Comparison of ENCODE assay signal across 9 cellular contexts in genomic region chr2:102226612-102227351, GRCh38. TPM values are rescaled to one million over a fixed set of nuclear protein-coding genes. Genes with fewer than 3 reads are reported as not detected.
DNase-seq lines count a peak whose midpoint lies in the region; ATAC-seq and TF ChIP-seq lines count a peak whose summit lies in the region.
"Had no signal": no experiment of that assay in that cellular context is flagged by ENCODE, and none has a peak within 500 bp of the region (broad histone marks: within the 10 kb centered on the region; RNA-seq: fewer than 3 reads in every experiment).

No MANE protein-coding gene starts in this region.

- peak overlapping the region; percentile 41 for H2BK120ac ChIP-seq in trophoblast cell (ENCODE audit: insufficient read depth, low read length, poor library complexity)

- H3K23ac ChIP-seq in trophoblast cell (ENCODE audit: low read length): no peak overlapping the region

- in situ Hi-C loops in GM13976 (cut with MboI; ENCODE audit: low sequenced_read_pairs, unreplicated experiment): no loop called here

- H3K27me3 ChIP-seq in RWPE2 (ENCODE audit: insufficient read depth, poor library complexity, severe bottlenecking) (no peaks in the 10 kb centered on the region), esophagus (ENCODE audit: control insufficient read depth in 1 of 2, insufficient read depth in 2 of 2, low read length in 2 of 2) (no peaks in the 10 kb centered on the region), trophoblast cell (ENCODE audit: insufficient read depth, low read length) (no peaks in the 10 kb centered on the region)

- peak overlapping the region; percentile 78 for H2BK12ac ChIP-seq in trophoblast cell (ENCODE audit: low read length)

- no peaks in the 10 kb centered on the region for H3K79me2 ChIP-seq in trophoblast cell (ENCODE audit: control insufficient read depth, insufficient read depth, low read length, poor library complexity)

- no peak overlapping the region for H2AK5ac ChIP-seq in trophoblast cell (ENCODE audit: low read length)

- ATAC-seq in RWPE2 (ENCODE audit: low read depth): no peak
- ATAC-seq in GM21786 (IDR thresholded peaks at IDR 0.05; ENCODE audit: unreplicated experiment): no peak
- ATAC-seq in GM19351 (IDR thresholded peaks at IDR 0.05; ENCODE audit: unreplicated experiment): no peak

- peaks cover 15% of the 10 kb centered on the region for H3K4me1 ChIP-seq in RWPE2 (ENCODE audit: insufficient read depth, poor library complexity, severe bottlenecking)
- peaks cover 0 to 3% of the 10 kb centered on the region in 2 donors for H3K4me1 ChIP-seq in esophagus (ENCODE audit: control insufficient read depth in 2 of 2, insufficient read depth in 2 of 2, low read length in 1 of 2)
- H3K4me1 ChIP-seq in trophoblast cell (ENCODE audit: control insufficient read depth in 1 of 2, insufficient read depth in 2 of 2, low read length in 2 of 2): peaks cover 9 to 13% of the 10 kb centered on the region in 2 experiments

- H3K4ac ChIP-seq in trophoblast cell (ENCODE audit: low read depth, low read length): no peak overlapping the region

- WGBS in esophagus, 2 donors: 61 to 71% methylated on average over 6 of the region's 6 CpGs
- 100% methylated on average over 2 of the region's 6 CpGs for WGBS in trophoblast cell (ENCODE audit: extremely low coverage, insufficient coverage, insufficient read length)

- peak overlapping the region; percentile 21 for H2BK5ac ChIP-seq in trophoblast cell (ENCODE audit: low read depth, low read length, poor library complexity)

- H3K9ac ChIP-seq in trophoblast cell (ENCODE audit: low read length): no peak overlapping the region

- TF ChIP-seq CTCF in RWPE2 (IDR thresholded peaks at IDR 0.05; ENCODE audit: poor library complexity, severe bottlenecking): no peak
- TF ChIP-seq CTCF in GM13976 (IDR thresholded peaks at IDR 0.05; ENCODE audit: borderline replicate concordance, control extremely low read depth, extremely low read depth, insufficient read depth, missing control alignments): no peak

- H3K36me3 ChIP-seq in RWPE2 (ENCODE audit: low read depth): no peaks in the 10 kb centered on the region
- H3K36me3 ChIP-seq in esophagus (ENCODE audit: control insufficient read depth in 2 of 2, insufficient read depth in 2 of 2, low read length in 1 of 2): peaks cover 0 to 2% of the 10 kb centered on the region in 2 donors
- H3K36me3 ChIP-seq in trophoblast cell (ENCODE audit: control insufficient read depth in 1 of 2, insufficient read depth in 2 of 2, low read length in 2 of 2): no peaks in the 10 kb centered on the region

- peak overlapping the region; percentile 42 for H4K8ac ChIP-seq in trophoblast cell (ENCODE audit: low read depth, low read length)

- no peak overlapping the region for H3K18ac ChIP-seq in trophoblast cell (ENCODE audit: low read length)

- no peak overlapping the region for H3K14ac ChIP-seq in trophoblast cell (ENCODE audit: low read length)

- no peaks in the 10 kb centered on the region for H3K9me3 ChIP-seq in RWPE2 (ENCODE audit: severe bottlenecking)
- no peaks in the 10 kb centered on the region for H3K9me3 ChIP-seq in esophagus (ENCODE audit: control insufficient read depth in 2 of 2, insufficient read depth in 1 of 2, low read depth in 1 of 2, low read length in 1 of 2)
- peaks cover 2% of the 10 kb centered on the region for H3K9me3 ChIP-seq in trophoblast cell (ENCODE audit: insufficient read depth, low read depth, low read length)

- H4K91ac ChIP-seq in trophoblast cell (ENCODE audit: low read depth, low read length): no peak overlapping the region

- no peak overlapping the region for H3K4me2 ChIP-seq in trophoblast cell (ENCODE audit: low read length)

- H3K4me3 ChIP-seq in RWPE2 (ENCODE audit: severe bottlenecking): no peak overlapping the region
- H3K4me3 ChIP-seq in esophagus (ENCODE audit: low read depth in 1 of 2, low read length in 2 of 2): no peak overlapping the region
- H3K4me3 ChIP-seq in trophoblast cell (ENCODE audit: low read depth, low read length): no peak overlapping the region

- peak overlapping the region; percentile 72 for H3K27ac ChIP-seq in RWPE2 (ENCODE audit: poor library complexity, severe bottlenecking)
- H3K27ac ChIP-seq in esophagus (ENCODE audit: low read depth in 2 of 2, low read length in 1 of 2): peak overlapping the region; percentile 96 to 100
- H3K27ac ChIP-seq in trophoblast cell (ENCODE audit: low read depth, low read length): no peak overlapping the region

- peak overlapping the region; percentile 23 for H2AFZ ChIP-seq in trophoblast cell (ENCODE audit: insufficient read depth, low read length, poor library complexity)

- peaks cover 6% of the 10 kb centered on the region for H3K79me1 ChIP-seq in trophoblast cell (ENCODE audit: low read length)

- peak; percentile 14 for DNase-seq in COLO668 (lab: John Stamatoyannopoulos, UW; ENCODE audit: unreplicated experiment)
- no peak for DNase-seq in RWPE2 (ENCODE audit: low spot score)
- DNase-seq in trophoblast cell: no peak
- DNase-seq in NCI-H446 (lab: John Stamatoyannopoulos, UW): no peak
- no peak for DNase-seq in GM13976 (ENCODE audit: low spot score)

- no peak overlapping the region for H4K12ac ChIP-seq in trophoblast cell (ENCODE audit: low read depth, low read length)

RNA-seq across cellular contexts. Expression of gene IL1RL2, which starts 40.0 kb away (rescaled TPM):
- polyA plus RNA-seq in esophagus: 1 to 10 TPM; 5.0 to 6.1 TPM
- not detected in 2 replicates for polyA plus RNA-seq in trophoblast cell (2013)
- polyA plus RNA-seq: neural cell had no signal
